Comparison of ENCODE assay signal across 19 cellular contexts in the genomic region with DNA sequence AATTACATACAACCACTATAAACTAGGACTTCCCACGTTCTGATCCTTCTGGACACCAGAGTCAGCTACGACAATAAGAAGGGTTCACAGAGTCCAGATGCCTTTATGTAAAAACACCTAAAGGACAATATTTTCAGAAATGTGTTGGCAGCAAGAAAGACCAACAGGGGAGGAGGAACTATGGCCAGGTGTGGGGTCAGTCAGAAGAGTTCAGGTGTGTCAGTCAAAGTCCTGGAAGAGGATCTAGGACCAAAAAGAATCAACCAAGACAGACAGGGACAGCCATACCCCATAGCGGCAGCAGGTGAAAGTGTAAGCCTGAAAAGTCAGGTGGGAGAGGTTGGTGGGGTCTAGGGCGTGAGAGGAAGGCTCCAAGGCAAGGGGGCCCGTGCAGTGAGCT. TPM values are rescaled to one million over a fixed set of nuclear protein-coding genes. Genes with fewer than 3 reads are reported as not detected.
DNase-seq lines count a peak whose midpoint lies in the region; ATAC-seq and TF ChIP-seq lines count a peak whose summit lies in the region.
"Had no signal": no experiment of that assay in that cellular context is flagged by ENCODE, and none has a peak within 500 bp of the region (broad histone marks: within the 10 kb centered on the region; RNA-seq: fewer than 3 reads in every experiment).

No MANE protein-coding gene starts in this region.

- TF ChIP-seq CTCF in IMR-90 (conservative IDR thresholded peaks at IDR 0.05; ENCODE audit: low read depth, low read length), result no peak
- TF ChIP-seq CTCF in esophagus muscularis mucosa (IDR thresholded peaks at IDR 0.05), result no peak

- no peak overlapping the region for H4K5ac ChIP-seq in IMR-90 (ENCODE audit: low read depth, low read length)

- H2BK5ac ChIP-seq in IMR-90 (ENCODE audit: low read depth, low read length, poor library complexity, severe bottlenecking), result no peak overlapping the region

- no peaks in the 10 kb centered on the region; the same call in 1 of the 2 replicates for H3K27me3 ChIP-seq in IMR-90 (ENCODE audit: control insufficient read depth, insufficient read depth, low read length)
- H3K27me3 ChIP-seq in esophagus muscularis mucosa, result peaks cover 0 to 14% (median 0%) of the 10 kb centered on the region in 4 donors
- H3K27me3 ChIP-seq: BE2C; BLaER1 treated with 17β-estradiol and CSF1 and Interleukin-3, amounts not matched to agents 10 nM and 100 nM had no signal

- peaks cover 4% of the 10 kb centered on the region for H3K9me1 ChIP-seq in IMR-90 (ENCODE audit: insufficient read depth, low read length)

- TF ChIP-seq POLR2A in IMR-90 (IDR thresholded peaks at IDR 0.05; ENCODE audit: low read depth, low read length), result no peak
- TF ChIP-seq POLR2A in esophagus muscularis mucosa (IDR thresholded peaks at IDR 0.05; ENCODE audit: low read depth), result no peak

- dilution Hi-C loops in IMR-90 (cut with HindIII; ENCODE audit: low sequenced_read_pairs, unreplicated experiment), result no loop called here

- no peak overlapping the region for H3K27ac ChIP-seq in IMR-90 (ENCODE audit: insufficient read depth, low read length)
- no peak overlapping the region for H3K27ac ChIP-seq in esophagus muscularis mucosa (replicated peaks in 1 of 4)
- H3K27ac ChIP-seq: A549 had no signal

- H3K36me3 ChIP-seq in IMR-90 (ENCODE audit: control insufficient read depth, insufficient read depth, low read length) (no peaks in the 10 kb centered on the region), esophagus muscularis mucosa (no peaks in the 10 kb centered on the region)
- H3K36me3 ChIP-seq: BE2C; BLaER1 treated with 17β-estradiol and CSF1 and Interleukin-3, amounts not matched to agents 10 nM and 100 nM; HAP-1 had no signal

- no peak overlapping the region for H4K8ac ChIP-seq in IMR-90 (ENCODE audit: low read depth in 2 of 2, low read length in 2 of 2)

- no peak overlapping the region; the same call in 1 of the 2 replicates for H3K14ac ChIP-seq in IMR-90 (replicated peaks; ENCODE audit: low read depth, low read length)

- no peak overlapping the region; the same call in 1 of the 2 replicates for H3K4ac ChIP-seq in IMR-90 (ENCODE audit: low read depth, low read length)

- no peak overlapping the region for H3K4me2 ChIP-seq in IMR-90 (ENCODE audit: low read depth, low read length)
- H3K4me2 ChIP-seq: A549 had no signal

- H2BK15ac ChIP-seq in IMR-90 (ENCODE audit: low read depth, low read length), result no peak overlapping the region

- POLR2A ChIA-PET in IMR-90 (lab: Charles Lee; ENCODE audit: unreplicated experiment), result no interaction called here

- no peaks in the 10 kb centered on the region for H3K79me1 ChIP-seq in IMR-90 (ENCODE audit: low read depth in 1 of 2, low read length in 2 of 2)

- peak; percentile 17 for DNase-seq in activated CD8-positive, alpha-beta memory T cell treated with anti-CD3 and anti-CD28 coated beads for 24 hours
- no peak for DNase-seq in activated CD8-positive, alpha-beta memory T cell treated with anti-CD3 and anti-CD28 coated beads, Interleukin-2, amount 50 U/mL, for 4 hours
- no peak for DNase-seq in IMR-90
- DNase-seq in esophagus muscularis mucosa (ENCODE audit: extremely low spot score), result peak; percentile 82
- no peak for DNase-seq in EL
- DNase-seq in SHP77 (lab: John Stamatoyannopoulos, UW), result no peak
- DNase-seq: 8988T; ACHN; AML-193; BE2C; CD4-positive, alpha-beta T cell; CD8-positive, alpha-beta memory T cell; DMS53; DMS79 treated with DMSO at 0.1 percent for 48 hours; GOT3; HFFc6 had no signal

- no peak for TF ChIP-seq EP300 in esophagus muscularis mucosa (IDR thresholded peaks at IDR 0.05)

- no TSS peak for BruUV-seq in IMR-90 (replicated peaks; lab: Mats Ljungman, UMichigan)

- H2AK5ac ChIP-seq in IMR-90 (ENCODE audit: low read depth, low read length), result peak overlapping the region; percentile 43; the same call in 1 of the 2 replicates

- peak overlapping the region; percentile 25; the same call in 1 of the 2 replicates for H2BK20ac ChIP-seq in IMR-90 (ENCODE audit: low read depth, low read length)

- no peak overlapping the region for H2AK9ac ChIP-seq in IMR-90 (replicated peaks; ENCODE audit: low read depth, low read length, poor library complexity)

- TF ChIP-seq RAD21 in IMR-90 (IDR thresholded peaks at IDR 0.05; ENCODE audit: low read length), result no peak

- no CpG with 5 or more reads among the region's 5 CpGs for WGBS in IMR-90 (ENCODE audit: extremely low coverage in 2 of 2, insufficient read length in 1 of 2), 2 experiments
- WGBS in esophagus muscularis mucosa, result 91% methylated on average over 5 of the region's 5 CpGs

- H4K20me1 ChIP-seq in IMR-90 (ENCODE audit: insufficient read depth, low read length), result no peaks in the 10 kb centered on the region
- H4K20me1 ChIP-seq: BLaER1 treated with 17β-estradiol and CSF1 and Interleukin-3, amounts not matched to agents 10 nM and 100 nM had no signal

- no peak overlapping the region for H3K23ac ChIP-seq in IMR-90 (ENCODE audit: low read depth, low read length)

- ATAC-seq in IMR-90 (ENCODE audit: low read depth), result no peak

- in situ Hi-C loops in IMR-90 (cut with MboI; ENCODE audit: low sequenced_read_pairs), result no loop called here

- H3K56ac ChIP-seq in IMR-90 (ENCODE audit: extremely low read depth, insufficient read depth, low read length), result no peak overlapping the region

- intact Hi-C loops in IMR-90 (cut with micrococcal nuclease) (no loop called here), esophagus muscularis mucosa (cut with DNase I) (no loop called here)

- CTCF ChIA-PET in IMR-90 (lab: Yijun Ruan, JAX), result no interaction called here

- peak overlapping the region; percentile 13; the same call in 1 of the 2 replicates for H2BK120ac ChIP-seq in IMR-90 (ENCODE audit: low read depth, low read length)

- H3K4me3 ChIP-seq in IMR-90 (ENCODE audit: insufficient read depth, low read depth, low read length) (no peak overlapping the region), esophagus muscularis mucosa (no peak overlapping the region)
- H3K4me3 ChIP-seq: A549; BLaER1 treated with 17β-estradiol and CSF1 and Interleukin-3, amounts not matched to agents 10 nM and 100 nM; HAP-1 had no signal

- H3K4me1 ChIP-seq in IMR-90 (ENCODE audit: control insufficient read depth, insufficient read depth, low read length) (peaks cover 7% of the 10 kb centered on the region), esophagus muscularis mucosa (no peaks in the 10 kb centered on the region)
- H3K4me1 ChIP-seq: BE2C, HAP-1 had no signal

- no peak overlapping the region for H3K18ac ChIP-seq in IMR-90 (ENCODE audit: low read depth, low read length)

- H3K9me3 ChIP-seq in IMR-90 (ENCODE audit: control insufficient read depth, insufficient read depth, low read length) (no peaks in the 10 kb centered on the region), esophagus muscularis mucosa (no peaks in the 10 kb centered on the region)
- H3K9me3 ChIP-seq: A549; BE2C; BLaER1 treated with 17β-estradiol and CSF1 and Interleukin-3, amounts not matched to agents 10 nM and 100 nM; HAP-1 had no signal

- H3K9ac ChIP-seq in IMR-90 (ENCODE audit: low read depth, low read length), result no peak overlapping the region
- H3K9ac ChIP-seq: BLaER1 treated with 17β-estradiol and CSF1 and Interleukin-3, amounts not matched to agents 10 nM and 100 nM had no signal

- no peak overlapping the region for H4K91ac ChIP-seq in IMR-90 (ENCODE audit: insufficient read depth, low read depth, low read length)

- no peak overlapping the region for H2AFZ ChIP-seq in IMR-90 (replicated peaks; ENCODE audit: low read length, poor library complexity)

TF ChIP-seq in IMR-90, 13 proteins besides CTCF, POLR2A, EP300 and RAD21:
- TF ChIP-seq CHD1 (IDR thresholded peaks at IDR 0.05; ENCODE audit: low read depth, low read length) (no peak), RCOR1 (IDR thresholded peaks at IDR 0.05; ENCODE audit: insufficient replicate concordance, low read length) (no peak), MAZ (IDR thresholded peaks at IDR 0.05; ENCODE audit: borderline replicate concordance, low read depth, low read length) (no peak), RFX5 (IDR thresholded peaks at IDR 0.05; ENCODE audit: low read depth, low read length) (no peak), MXI1 (IDR thresholded peaks at IDR 0.05; ENCODE audit: borderline replicate concordance, low read depth, low read length) (no peak), FOS (IDR thresholded peaks at IDR 0.05; ENCODE audit: low read depth, low read length) (no peak), CEBPB (IDR thresholded peaks at IDR 0.05; ENCODE audit: low read depth, low read length) (no peak), MAFK (IDR thresholded peaks at IDR 0.05; ENCODE audit: low read depth, low read length) (no peak), SMC3 (IDR thresholded peaks at IDR 0.05; ENCODE audit: low read depth, low read length) (no peak), BHLHE40 (IDR thresholded peaks at IDR 0.05; ENCODE audit: low read depth, low read length) (no peak), NFE2L2 (IDR thresholded peaks at IDR 0.05; ENCODE audit: low read depth, low read length) (no peak)
- TF ChIP-seq, protein P1, sequence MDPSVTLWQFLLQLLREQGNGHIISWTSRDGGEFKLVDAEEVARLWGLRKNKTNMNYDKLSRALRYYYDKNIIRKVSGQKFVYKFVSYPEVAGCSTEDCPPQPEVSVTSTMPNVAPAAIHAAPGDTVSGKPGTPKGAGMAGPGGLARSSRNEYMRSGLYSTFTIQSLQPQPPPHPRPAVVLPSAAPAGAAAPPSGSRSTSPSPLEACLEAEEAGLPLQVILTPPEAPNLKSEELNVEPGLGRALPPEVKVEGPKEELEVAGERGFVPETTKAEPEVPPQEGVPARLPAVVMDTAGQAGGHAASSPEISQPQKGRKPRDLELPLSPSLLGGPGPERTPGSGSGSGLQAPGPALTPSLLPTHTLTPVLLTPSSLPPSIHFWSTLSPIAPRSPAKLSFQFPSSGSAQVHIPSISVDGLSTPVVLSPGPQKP (IDR thresholded peaks at IDR 0.05; ENCODE audit: borderline replicate concordance, low read depth, low read length), result no peak
- TF ChIP-seq, protein P2, sequence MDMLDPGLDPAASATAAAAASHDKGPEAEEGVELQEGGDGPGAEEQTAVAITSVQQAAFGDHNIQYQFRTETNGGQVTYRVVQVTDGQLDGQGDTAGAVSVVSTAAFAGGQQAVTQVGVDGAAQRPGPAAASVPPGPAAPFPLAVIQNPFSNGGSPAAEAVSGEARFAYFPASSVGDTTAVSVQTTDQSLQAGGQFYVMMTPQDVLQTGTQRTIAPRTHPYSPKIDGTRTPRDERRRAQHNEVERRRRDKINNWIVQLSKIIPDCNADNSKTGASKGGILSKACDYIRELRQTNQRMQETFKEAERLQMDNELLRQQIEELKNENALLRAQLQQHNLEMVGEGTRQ (IDR thresholded peaks at IDR 0.05; ENCODE audit: low read depth, low read length), result no peak
TF ChIP-seq in IMR-90: peak in this region for 0.

RNA-seq across cellular contexts. Expression of gene YPEL5, which starts 38.0 kb away (rescaled TPM):
- total RNA-seq in IMR-90 (2012; rRNA removed), result 40.7 and 54.7 TPM in 2 replicates
- 49.6 and 62.6 TPM in 2 replicates for polyA plus RNA-seq in IMR-90 (2012; rRNA removed)
- polyA plus RNA-seq in IMR-90 (2012; cell fraction: cytosol; rRNA removed), result 14.5 and 14.6 TPM in 2 replicates
- polyA plus RNA-seq in IMR-90 (2012; cell fraction: nucleus; rRNA removed; ENCODE audit: low replicate concordance), result 7.3 and 43.8 TPM in 2 replicates
- 100 to 1,000 TPM in 3 of 4 donors, 10 to 100 TPM in 1; 96.0 to 148 (median 109) TPM for total RNA-seq in esophagus muscularis mucosa

Comparison
In these comparisons a context has a peak if more than half of its experiments do, and no peak if none do; other contexts are left out.
1. DNase-seq: peak in activated CD8-positive, alpha-beta memory T cell treated with anti-CD3 and anti-CD28 coated beads for 24 hours (single experiment) and esophagus muscularis mucosa (single experiment); none in activated CD8-positive, alpha-beta memory T cell treated with anti-CD3 and anti-CD28 coated beads, Interleukin-2, amount 50 U/mL, for 4 hours (single experiment), IMR-90 (single experiment), EL (single experiment) and SHP77 (0 of 2).